ENCODE assay signal across 8 cellular contexts in the genomic region with DNA sequence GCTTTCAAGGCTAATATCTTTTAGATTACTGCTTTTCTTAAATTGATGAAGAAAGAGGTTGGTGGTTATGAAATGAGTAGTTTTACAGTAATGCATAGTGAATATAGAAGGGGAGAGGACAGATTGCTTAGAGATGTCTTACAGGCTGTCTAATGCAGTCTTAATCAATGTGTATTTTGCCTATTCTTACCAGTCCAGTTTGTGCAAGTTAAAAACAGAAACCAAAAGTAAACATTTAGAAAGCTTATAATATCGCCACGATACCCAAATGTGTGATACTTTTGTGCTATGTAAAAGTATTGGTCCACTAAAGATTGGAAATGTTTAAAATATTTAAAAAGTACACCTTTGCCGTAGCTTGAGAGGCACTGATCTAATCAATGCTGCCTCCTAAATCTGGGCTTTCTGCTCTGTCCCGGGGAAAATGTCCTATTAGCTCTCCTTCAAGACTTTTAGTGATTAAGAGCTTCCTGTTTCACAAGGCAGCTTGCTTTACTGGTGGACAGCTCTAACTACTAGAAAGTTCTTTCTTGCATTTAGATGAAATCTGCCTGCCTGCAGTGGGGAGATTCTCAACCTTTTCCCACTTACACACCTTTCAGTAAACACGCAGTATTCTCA.
DNase-seq lines count a peak whose midpoint lies in the region; ATAC-seq and TF ChIP-seq lines count a peak whose summit lies in the region.

No MANE protein-coding gene starts in this region.

- H3K4me1 Mint-ChIP-seq in T-helper 1 cell treated with Interleukin-12 subunit alpha and Interleukin-12 subunit beta and Interleukin-4 antibody, amounts not matched to agents 30 μg/mL and 1 μg/mL, for 36 hours (ENCODE audit: low read depth): peaks cover 6% of the 10 kb centered on the region

- H3K4me1 ChIP-seq in right cardiac atrium (ENCODE audit: control insufficient read depth, insufficient read depth, low read length) (no peaks in the 10 kb centered on the region), stomach (peaks cover 6 to 27% (median 11%) of the 10 kb centered on the region in 4 donors)

- intact Hi-C loops in right cardiac atrium (cut with DNase I): loop anchor here in 2 of 4 donors (5.0 to 10.0 kb wide), 2 partner anchors 714 to 717 kb away; no protein-coding TSS in a partner anchor
- intact Hi-C loops in stomach (cut with DNase I; ENCODE audit: low total_unique reads): loop anchor here (10.0 kb wide), 1 partner anchor 717 kb away; no protein-coding TSS in a partner anchor

- peak; percentile 45 to 75 for ATAC-seq in right cardiac atrium

- H3K4me3 ChIP-seq in right cardiac atrium (ENCODE audit: low read length) (peak overlapping the region; percentile 92), stomach (peak overlapping the region; percentile 19 to 43 (median 34))

- H3K36me3 ChIP-seq in stomach: peaks cover 0 to 5% (median 0%) of the 10 kb centered on the region in 4 donors

- DNase-seq in T-helper 1 cell (no peak), right cardiac atrium (no peak), stomach (no peak), NCI-H1105 (lab: John Stamatoyannopoulos, UW) (no peak), NCI-H2081 treated with DMSO at 0.1 percent for 48 hours (lab: John Stamatoyannopoulos, UW) (no peak)
- no peak for DNase-seq in stimulated activated CD4-positive, alpha-beta T cell treated with anti-CD3 and anti-CD28 coated beads, Interleukin-12 subunit alpha, Interleukin-12 subunit beta, amount 100 ng/mL, for 4 hours

- peaks cover 14% of the 10 kb centered on the region for H3K36me3 Mint-ChIP-seq in T-helper 1 cell treated with Interleukin-12 subunit alpha and Interleukin-12 subunit beta and Interleukin-4 antibody, amounts not matched to agents 30 μg/mL and 1 μg/mL, for 36 hours (ENCODE audit: low read depth)

- H3K27ac Mint-ChIP-seq in T-helper 1 cell treated with Interleukin-12 subunit alpha and Interleukin-12 subunit beta and Interleukin-4 antibody, amounts not matched to agents 30 μg/mL and 1 μg/mL, for 36 hours: no peak overlapping the region

- H3K9me3 ChIP-seq in right cardiac atrium (ENCODE audit: control insufficient read depth, low read length) (no peaks in the 10 kb centered on the region), stomach (no peaks in the 10 kb centered on the region)

- WGBS in right cardiac atrium: 52% methylated on average over 5 of the region's 5 CpGs
- WGBS in stomach, 5 donors: 13 to 33% (median 24%) methylated on average over 5 of the region's 5 CpGs

- no peak for TF ChIP-seq POLR2A in stomach (IDR thresholded peaks at IDR 0.05)

- TF ChIP-seq CTCF in VCaP (conservative IDR thresholded peaks at IDR 0.05) (no peak), stomach (IDR thresholded peaks at IDR 0.05) (no peak)

- peak overlapping the region; percentile 7 for H3K4me3 Mint-ChIP-seq in T-helper 1 cell treated with Interleukin-12 subunit alpha and Interleukin-12 subunit beta and Interleukin-4 antibody, amounts not matched to agents 30 μg/mL and 1 μg/mL, for 36 hours

- no peak for TF ChIP-seq EP300 in stomach (IDR thresholded peaks at IDR 0.05)

- no peaks in the 10 kb centered on the region for H3K27me3 ChIP-seq in right cardiac atrium (ENCODE audit: control insufficient read depth, insufficient read depth)
- no peaks in the 10 kb centered on the region for H3K27me3 ChIP-seq in stomach

- H3K9me3 Mint-ChIP-seq in T-helper 1 cell treated with Interleukin-12 subunit alpha and Interleukin-12 subunit beta and Interleukin-4 antibody, amounts not matched to agents 30 μg/mL and 1 μg/mL, for 36 hours: peaks cover 5% of the 10 kb centered on the region

- H3K27me3 Mint-ChIP-seq in T-helper 1 cell treated with Interleukin-12 subunit alpha and Interleukin-12 subunit beta and Interleukin-4 antibody, amounts not matched to agents 30 μg/mL and 1 μg/mL, for 36 hours (ENCODE audit: low read depth): no peaks in the 10 kb centered on the region

- H3K27ac ChIP-seq in VCaP: peak overlapping the region; percentile 82
- H3K27ac ChIP-seq in right cardiac atrium (ENCODE audit: low read length): no peak overlapping the region
- peak overlapping the region; percentile 64 to 82 (median 73) for H3K27ac ChIP-seq in stomach
